ENCODE assay signal across 1 cellular context in genomic region chr1:159005161-159005560, GRCh38.
TF ChIP-seq lines count a peak whose summit lies in the region.

No MANE protein-coding gene starts in this region.

TF ChIP-seq in IMR-90, 13 proteins besides CTCF, POLR2A, EP300 and RAD21 (continued from another document):
- no peak for TF ChIP-seq USF2 (IDR thresholded peaks at IDR 0.05; ENCODE audit: low read depth, low read length)
- TF ChIP-seq FOS (IDR thresholded peaks at IDR 0.05; ENCODE audit: low read depth, low read length): no peak
- no peak for TF ChIP-seq MXI1 (IDR thresholded peaks at IDR 0.05; ENCODE audit: borderline replicate concordance, low read depth, low read length)
- TF ChIP-seq NFE2L2 (IDR thresholded peaks at IDR 0.05; ENCODE audit: low read depth, low read length): no peak
- TF ChIP-seq CEBPB (IDR thresholded peaks at IDR 0.05; ENCODE audit: low read depth, low read length): no peak
- no peak for TF ChIP-seq MAZ (IDR thresholded peaks at IDR 0.05; ENCODE audit: borderline replicate concordance, low read depth, low read length)
- no peak for TF ChIP-seq BHLHE40 (IDR thresholded peaks at IDR 0.05; ENCODE audit: low read depth, low read length)
